ENCODE assay signal across 18 cellular contexts in the genomic region with DNA sequence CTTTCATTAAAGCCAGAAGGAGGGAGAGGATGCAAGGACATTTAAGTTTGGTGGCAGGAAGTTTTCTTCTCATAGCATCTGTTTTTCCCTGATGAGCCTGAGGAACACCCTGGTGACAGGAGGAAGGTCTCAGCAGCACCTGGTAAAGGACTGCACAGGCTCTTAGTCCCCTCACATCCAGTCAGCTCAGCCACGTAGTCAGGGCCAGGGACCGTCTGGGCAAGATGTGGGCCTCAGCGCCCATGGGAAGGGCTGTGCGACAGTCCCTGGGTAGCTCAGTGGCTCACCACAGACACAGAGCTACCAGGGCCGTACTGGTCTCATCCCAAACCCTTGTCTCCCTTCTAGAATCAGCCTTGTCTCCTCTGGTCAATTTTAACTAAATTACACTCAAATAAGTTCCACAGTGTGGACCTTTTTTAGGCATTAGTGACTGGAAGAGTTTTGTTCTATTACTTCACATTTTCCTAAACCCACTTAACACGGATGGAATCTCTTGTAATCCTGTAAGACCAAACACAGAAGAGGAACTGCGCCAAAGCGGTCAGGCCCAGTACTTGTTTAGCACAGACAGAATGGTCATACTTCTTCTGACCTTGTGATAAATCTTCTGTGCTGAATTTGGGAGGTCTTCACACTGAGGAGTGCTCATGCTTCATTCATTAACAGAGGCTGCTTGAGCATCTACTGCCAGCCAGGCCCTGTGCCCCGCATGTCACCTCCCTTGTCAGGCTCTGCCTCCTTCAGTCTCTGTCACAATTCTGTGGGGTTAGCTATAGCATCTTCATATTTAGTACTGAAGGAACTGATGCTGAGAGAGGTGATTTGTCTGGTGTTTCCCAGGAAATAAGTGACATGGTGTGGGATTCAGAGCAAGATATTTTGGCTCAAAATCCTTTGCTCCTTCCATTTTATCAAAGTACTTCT.
DNase-seq lines count a peak whose midpoint lies in the region; ATAC-seq and TF ChIP-seq lines count a peak whose summit lies in the region.
"Had no signal": no experiment of that assay in that cellular context is flagged by ENCODE, and none has a peak within 500 bp of the region (broad histone marks: within the 10 kb centered on the region; RNA-seq: fewer than 3 reads in every experiment).

No MANE protein-coding gene starts in this region.

- H3K4me2 ChIP-seq in mammary epithelial cell (ENCODE audit: insufficient read depth, low read depth, low read length): no peak overlapping the region
- H3K4me2 ChIP-seq: BLaER1 treated with 17β-estradiol and CSF1 and Interleukin-3, amounts not matched to agents 10 nM and 100 nM had no signal

- H3K4me1 ChIP-seq in breast epithelium (peaks cover 0 to 11% of the 10 kb centered on the region in 2 donors), mammary epithelial cell (ENCODE audit: insufficient read depth, low read length) (no peaks in the 10 kb centered on the region), rectal smooth muscle tissue (ENCODE audit: control insufficient read depth, insufficient read depth, low read length) (peaks cover 5% of the 10 kb centered on the region), testis (peaks cover 7% of the 10 kb centered on the region)
- H3K4me1 ChIP-seq: BLaER1 treated with 17β-estradiol and CSF1 and Interleukin-3, amounts not matched to agents 10 nM and 100 nM had no signal

- H3K27me3 Mint-ChIP-seq in activated T-helper 1 cell treated with anti-CD3 and anti-CD28 coated beads, Interleukin-12 subunit alpha, Interleukin-12 subunit beta, Interleukin-2, Interleukin-4 antibody, amounts not matched to agents 30 ng/mL and 10 ng/mL and 1 ng/mL, durations not matched to agents 14 hours and 24 hours and 36 hours (ENCODE audit: insufficient read depth): peaks cover 9% of the 10 kb centered on the region
- H3K27me3 Mint-ChIP-seq: IgD-negative memory B cell had no signal

- H3K9me3 ChIP-seq in breast epithelium: no peaks in the 10 kb centered on the region
- H3K9me3 ChIP-seq in mammary epithelial cell (replicated peaks; ENCODE audit: insufficient read depth, low read length): no peaks in the 10 kb centered on the region
- H3K9me3 ChIP-seq in testis: no peaks in the 10 kb centered on the region
- H3K9me3 ChIP-seq: BLaER1 treated with 17β-estradiol and CSF1 and Interleukin-3, amounts not matched to agents 10 nM and 100 nM had no signal

- WGBS in mammary epithelial cell (ENCODE audit: low coverage, missing lambda C conversion rate): 84% methylated on average over 9 of the region's 9 CpGs
- 95 to 96% methylated on average over 9 of the region's 9 CpGs for WGBS in testis, 2 donors

- no peak overlapping the region for H3K4me3 Mint-ChIP-seq in activated T-helper 1 cell treated with anti-CD3 and anti-CD28 coated beads, Interleukin-12 subunit alpha, Interleukin-12 subunit beta, Interleukin-2, Interleukin-4 antibody, amounts not matched to agents 30 ng/mL and 10 ng/mL and 1 ng/mL, durations not matched to agents 14 hours and 24 hours and 36 hours
- H3K4me3 Mint-ChIP-seq: H9, IgD-negative memory B cell had no signal

- TF ChIP-seq CTCF in breast epithelium (IDR thresholded peaks at IDR 0.05): no peak
- TF ChIP-seq CTCF in mammary epithelial cell (conservative IDR thresholded peaks at IDR 0.05 in 1 of 2, IDR thresholded peaks at IDR 0.05 in 1 of 2; ENCODE audit: extremely low read depth in 1 of 2, insufficient read depth in 1 of 2, low read depth in 1 of 2, low read length in 2 of 2): no peak
- no peak for TF ChIP-seq CTCF in testis (IDR thresholded peaks at IDR 0.05)

- no peak overlapping the region for H3K9ac ChIP-seq in mammary epithelial cell (ENCODE audit: insufficient read depth, low read length)
- H3K9ac ChIP-seq in rectal smooth muscle tissue (ENCODE audit: low read length): no peak overlapping the region
- H3K9ac ChIP-seq: BLaER1 treated with 17β-estradiol and CSF1 and Interleukin-3, amounts not matched to agents 10 nM and 100 nM had no signal

- no peak for TF ChIP-seq POLR2A in breast epithelium (IDR thresholded peaks at IDR 0.05)
- no peak for TF ChIP-seq POLR2A in testis (IDR thresholded peaks at IDR 0.05)

- dilution Hi-C loops in mammary epithelial cell (cut with HindIII; ENCODE audit: low sequenced_read_pairs): no loop called here

- no peaks in the 10 kb centered on the region for H3K36me3 ChIP-seq in breast epithelium
- H3K36me3 ChIP-seq in mammary epithelial cell (ENCODE audit: insufficient read depth, low read length): no peaks in the 10 kb centered on the region
- no peaks in the 10 kb centered on the region for H3K36me3 ChIP-seq in rectal smooth muscle tissue (ENCODE audit: control insufficient read depth, insufficient read depth, low read length)
- no peaks in the 10 kb centered on the region for H3K36me3 ChIP-seq in testis (ENCODE audit: low read depth, missing control alignments)
- H3K36me3 ChIP-seq: BLaER1 treated with 17β-estradiol and CSF1 and Interleukin-3, amounts not matched to agents 10 nM and 100 nM had no signal

- H4K20me1 ChIP-seq in mammary epithelial cell (ENCODE audit: insufficient read depth, low read length): peaks cover 1% of the 10 kb centered on the region
- H4K20me1 ChIP-seq: BLaER1 treated with 17β-estradiol and CSF1 and Interleukin-3, amounts not matched to agents 10 nM and 100 nM had no signal

- CTCF ChIA-PET in mammary epithelial cell (lab: Charles Lee; ENCODE audit: low non-redundant PET): no interaction called here

- H3K36me3 Mint-ChIP-seq in activated T-helper 1 cell treated with anti-CD3 and anti-CD28 coated beads, Interleukin-12 subunit alpha, Interleukin-12 subunit beta, Interleukin-2, Interleukin-4 antibody, amounts not matched to agents 30 ng/mL and 10 ng/mL and 1 ng/mL, durations not matched to agents 14 hours and 24 hours and 36 hours (ENCODE audit: low read depth): peaks cover 5% of the 10 kb centered on the region

- peaks cover 11% of the 10 kb centered on the region for H3K4me1 Mint-ChIP-seq in activated T-helper 1 cell treated with anti-CD3 and anti-CD28 coated beads, Interleukin-12 subunit alpha, Interleukin-12 subunit beta, Interleukin-2, Interleukin-4 antibody, amounts not matched to agents 30 ng/mL and 10 ng/mL and 1 ng/mL, durations not matched to agents 14 hours and 24 hours and 36 hours (ENCODE audit: low read depth)

- H3K79me2 ChIP-seq in mammary epithelial cell (ENCODE audit: insufficient read depth, low read length): no peaks in the 10 kb centered on the region

- ATAC-seq in HG03196 (IDR thresholded peaks at IDR 0.05; ENCODE audit: unreplicated experiment) (no peak), Right ventricle myocardium inferior (no peak)
- ATAC-seq: PC-3 had no signal

- no TSS peak for BruUV-seq in mammary epithelial cell (replicated peaks; lab: Mats Ljungman, UMichigan)

- no peak overlapping the region for H2AFZ ChIP-seq in mammary epithelial cell (ENCODE audit: low read depth, low read length)

- H3K27me3 ChIP-seq in breast epithelium (no peaks in the 10 kb centered on the region), mammary epithelial cell (ENCODE audit: insufficient read depth, low read length) (peaks cover 2% of the 10 kb centered on the region), rectal smooth muscle tissue (ENCODE audit: control insufficient read depth, insufficient read depth, low read length) (no peaks in the 10 kb centered on the region), testis (no peaks in the 10 kb centered on the region)

- intact Hi-C loops in breast epithelium (cut with DNase I; ENCODE audit: low total_unique reads): no loop called here
- intact Hi-C loops in mammary epithelial cell (cut with micrococcal nuclease): no loop called here
- intact Hi-C loops in Right ventricle myocardium inferior (cut with DNase I): no loop called here
- intact Hi-C loops in testis (cut with DNase I; ENCODE audit: low total_unique reads): no loop called here
- intact Hi-C loops in activated T-helper 1 cell treated with anti-CD3 and anti-CD28 coated beads, Interleukin-12 subunit alpha, Interleukin-12 subunit beta, Interleukin-2, Interleukin-4 antibody, amounts not matched to agents 30 ng/mL and 10 ng/mL and 1 ng/mL, durations not matched to agents 14 hours and 24 hours and 36 hours (cut with micrococcal nuclease): no loop called here

- no peak overlapping the region for H3K27ac Mint-ChIP-seq in activated T-helper 1 cell treated with anti-CD3 and anti-CD28 coated beads, Interleukin-12 subunit alpha, Interleukin-12 subunit beta, Interleukin-2, Interleukin-4 antibody, amounts not matched to agents 30 ng/mL and 10 ng/mL and 1 ng/mL, durations not matched to agents 14 hours and 24 hours and 36 hours
- H3K27ac Mint-ChIP-seq: IgD-negative memory B cell had no signal

- H3K4me3 ChIP-seq in breast epithelium (no peak overlapping the region), mammary epithelial cell (replicated peaks in 1 of 3; ENCODE audit: insufficient read depth in 1 of 3, low read depth in 2 of 3, low read length in 3 of 3) (no peak overlapping the region), rectal smooth muscle tissue (ENCODE audit: low read length) (no peak overlapping the region), testis (no peak overlapping the region)
- H3K4me3 ChIP-seq: BLaER1 treated with 17β-estradiol and CSF1 and Interleukin-3, amounts not matched to agents 10 nM and 100 nM had no signal

- DNase-seq in breast epithelium (ENCODE audit: low spot score in 2 of 2) (no peak), mammary epithelial cell (no peak), fibroblast of gingiva (ENCODE audit: low read depth) (peak; percentile 16), Right ventricle myocardium inferior (ENCODE audit: missing footprints) (no peak), testis (no peak)
- DNase-seq in activated T-helper 1 cell treated with anti-CD3 and anti-CD28 coated beads, Interleukin-12 subunit alpha, Interleukin-12 subunit beta, Interleukin-2, Interleukin-4 antibody, amounts not matched to agents 30 ng/mL and 10 ng/mL and 1 ng/mL, durations not matched to agents 14 hours and 24 hours and 36 hours (ENCODE audit: low spot score): no peak
- DNase-seq: DMS 273 treated with DMSO at 0.1 percent for 48 hours, H9, NCI-H1048, NCI-H1694, NCI-H2107, NCI-H226, NCI-H526, PC-3 had no signal

- in situ Hi-C loops in mammary epithelial cell (cut with MboI; ENCODE audit: low sequenced_read_pairs in 2 of 2): no loop called here

- no peaks in the 10 kb centered on the region for H3K9me3 Mint-ChIP-seq in activated T-helper 1 cell treated with anti-CD3 and anti-CD28 coated beads, Interleukin-12 subunit alpha, Interleukin-12 subunit beta, Interleukin-2, Interleukin-4 antibody, amounts not matched to agents 30 ng/mL and 10 ng/mL and 1 ng/mL, durations not matched to agents 14 hours and 24 hours and 36 hours
- H3K9me3 Mint-ChIP-seq: H9, IgD-negative memory B cell had no signal

- H3K27ac ChIP-seq in breast epithelium (peak overlapping the region; percentile 14 to 82), mammary epithelial cell (ENCODE audit: insufficient read depth, low read depth, low read length) (no peak overlapping the region), rectal smooth muscle tissue (ENCODE audit: low read depth, low read length) (peak overlapping the region; percentile 60), testis (no peak overlapping the region)
- H3K27ac ChIP-seq: BLaER1 treated with 17β-estradiol and CSF1 and Interleukin-3, amounts not matched to agents 10 nM and 100 nM had no signal

Comparison
In these comparisons a context has a peak if more than half of its experiments do, and no peak if none do; other contexts are left out.
1. H3K27ac ChIP-seq: peak in breast epithelium (2 of 2) and rectal smooth muscle tissue (single experiment); none in mammary epithelial cell (single experiment) and testis (0 of 2).